ENCODE assay signal across 19 cellular contexts in the genomic region with DNA sequence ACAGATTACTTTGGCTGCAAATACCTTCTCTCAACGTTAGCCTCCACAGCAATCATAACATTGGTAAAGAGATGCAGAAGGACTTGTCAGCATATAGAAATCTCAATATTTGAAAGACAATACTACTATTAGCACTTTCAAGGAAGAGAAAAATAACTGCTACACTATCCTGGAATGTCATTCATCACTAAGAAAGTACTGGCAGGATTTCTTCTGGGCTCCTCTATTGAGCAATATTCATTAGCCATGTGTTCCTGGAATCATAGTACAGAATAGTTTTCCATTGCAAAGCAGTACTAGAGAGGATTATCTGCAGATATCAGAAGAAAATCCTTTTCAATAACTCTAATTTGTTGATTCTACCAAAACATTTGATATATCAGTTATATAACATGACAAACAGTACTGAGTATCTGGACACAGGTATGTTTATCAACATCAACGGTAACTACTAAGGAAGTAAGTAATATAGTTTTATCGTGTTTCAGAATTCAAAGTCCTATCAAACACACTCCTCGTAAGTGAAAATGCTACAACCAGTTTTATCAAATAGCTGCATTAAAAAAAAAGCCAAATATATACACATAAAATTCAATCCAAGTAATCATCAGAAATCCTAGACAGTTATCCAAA. TPM values are rescaled to one million over a fixed set of nuclear protein-coding genes. Genes with fewer than 3 reads are reported as not detected.
DNase-seq lines count a peak whose midpoint lies in the region; ATAC-seq and TF ChIP-seq lines count a peak whose summit lies in the region.
"Had no signal": no experiment of that assay in that cellular context is flagged by ENCODE, and none has a peak within 500 bp of the region (broad histone marks: within the 10 kb centered on the region; RNA-seq: fewer than 3 reads in every experiment).

No MANE protein-coding gene starts in this region.

- H3K27me3 ChIP-seq in smooth muscle cell (ENCODE audit: low read depth), result no peaks in the 10 kb centered on the region
- no peaks in the 10 kb centered on the region for H3K27me3 ChIP-seq in BE2C
- H3K27me3 ChIP-seq: stomach had no signal

- peaks cover 6% of the 10 kb centered on the region for H3K36me3 ChIP-seq in smooth muscle cell (ENCODE audit: low read depth)
- H3K36me3 ChIP-seq in BE2C, result peaks cover 27% of the 10 kb centered on the region

- WGBS in smooth muscle cell (ENCODE audit: low lambda C conversion rate), result 69% methylated on average over 4 of the region's 4 CpGs

- no peak overlapping the region for H3K9ac ChIP-seq in smooth muscle cell (ENCODE audit: low read depth)

- no peak for TF ChIP-seq CTCF in smooth muscle cell (IDR thresholded peaks at IDR 0.05; ENCODE audit: borderline replicate concordance, insufficient read depth, poor library complexity, severe bottlenecking)
- TF ChIP-seq CTCF in BE2C (IDR thresholded peaks at IDR 0.05; ENCODE audit: low read depth, low read length), result no peak

- no peaks in the 10 kb centered on the region for H3K27me3 Mint-ChIP-seq in activated naive CD4-positive, alpha-beta T cell treated with anti-CD3 and anti-CD28 coated beads, Interleukin-2, amount 50 U/mL, for 24 hours
- H3K27me3 Mint-ChIP-seq in activated naive CD4-positive, alpha-beta T cell treated with anti-CD3 and anti-CD28 coated beads for 36 hours (ENCODE audit: low read depth), result no peaks in the 10 kb centered on the region
- H3K27me3 Mint-ChIP-seq: activated CD4-positive, alpha-beta memory T cell treated with anti-CD3 and anti-CD28 coated beads, Interleukin-2, amount 10 ng/mL, durations not matched to agents 7 days and 5 days had no signal

- peaks cover 97% of the 10 kb centered on the region for H3K79me2 ChIP-seq in smooth muscle cell (ENCODE audit: low read depth)

- peak overlapping the region; percentile 2 for H3K4me2 ChIP-seq in smooth muscle cell

- no peak overlapping the region for H2AFZ ChIP-seq in smooth muscle cell (ENCODE audit: low read depth)

- H3F3A ChIP-seq in smooth muscle cell (ENCODE audit: low read depth), result no peaks in the 10 kb centered on the region

- ATAC-seq in activated CD4-positive, CD25-positive, alpha-beta regulatory T cell treated with anti-CD3 and anti-CD28 coated beads, Interleukin-2, amount 50 U/mL, for 24 hours, result no peak

- H3K9me3 ChIP-seq in smooth muscle cell (replicated peaks; ENCODE audit: low read depth), result no peaks in the 10 kb centered on the region
- no peaks in the 10 kb centered on the region for H3K9me3 ChIP-seq in BE2C
- H3K9me3 ChIP-seq: stomach had no signal

- H3K4me1 Mint-ChIP-seq in activated naive CD4-positive, alpha-beta T cell treated with anti-CD3 and anti-CD28 coated beads, Interleukin-2, amount 50 U/mL, for 24 hours, result peaks cover 91% of the 10 kb centered on the region
- peaks cover 66% of the 10 kb centered on the region for H3K4me1 Mint-ChIP-seq in activated naive CD4-positive, alpha-beta T cell treated with anti-CD3 and anti-CD28 coated beads for 36 hours (ENCODE audit: low read depth)

- H3K27ac Mint-ChIP-seq in activated naive CD4-positive, alpha-beta T cell treated with anti-CD3 and anti-CD28 coated beads, Interleukin-2, amount 50 U/mL, for 24 hours, result no peak overlapping the region
- no peak overlapping the region for H3K27ac Mint-ChIP-seq in activated naive CD4-positive, alpha-beta T cell treated with anti-CD3 and anti-CD28 coated beads for 36 hours
- H3K27ac Mint-ChIP-seq: activated CD4-positive, alpha-beta memory T cell treated with anti-CD3 and anti-CD28 coated beads, Interleukin-2, amount 10 ng/mL, durations not matched to agents 7 days and 5 days; T-helper 1 cell treated with Interleukin-12 subunit alpha and Interleukin-12 subunit beta and Interleukin-4 antibody, amounts not matched to agents 30 μg/mL and 1 μg/mL, for 36 hours had no signal

- H3K4me1 ChIP-seq in smooth muscle cell (ENCODE audit: low read depth) (peaks cover 12% of the 10 kb centered on the region), BE2C (peaks cover 3% of the 10 kb centered on the region; the same call in 1 of the 2 replicates)

- intact Hi-C loops in activated naive CD4-positive, alpha-beta T cell treated with anti-CD3 and anti-CD28 coated beads for 36 hours (cut with micrococcal nuclease), result no loop called here

- H3K9me3 Mint-ChIP-seq in activated naive CD4-positive, alpha-beta T cell treated with anti-CD3 and anti-CD28 coated beads, Interleukin-2, amount 50 U/mL, for 24 hours, result no peaks in the 10 kb centered on the region
- H3K9me3 Mint-ChIP-seq in activated naive CD4-positive, alpha-beta T cell treated with anti-CD3 and anti-CD28 coated beads for 36 hours, result no peaks in the 10 kb centered on the region
- H3K9me3 Mint-ChIP-seq: activated CD4-positive, alpha-beta memory T cell treated with anti-CD3 and anti-CD28 coated beads, Interleukin-2, amount 10 ng/mL, durations not matched to agents 7 days and 5 days; T-helper 1 cell treated with Interleukin-12 subunit alpha and Interleukin-12 subunit beta and Interleukin-4 antibody, amounts not matched to agents 30 μg/mL and 1 μg/mL, for 36 hours had no signal

- H3K36me3 Mint-ChIP-seq in activated naive CD4-positive, alpha-beta T cell treated with anti-CD3 and anti-CD28 coated beads, Interleukin-2, amount 50 U/mL, for 24 hours, result peaks cover 28% of the 10 kb centered on the region
- peaks cover 23% of the 10 kb centered on the region for H3K36me3 Mint-ChIP-seq in activated naive CD4-positive, alpha-beta T cell treated with anti-CD3 and anti-CD28 coated beads for 36 hours (ENCODE audit: low read depth)

- H3K4me3 ChIP-seq in smooth muscle cell, result no peak overlapping the region
- no peak overlapping the region for H3K4me3 ChIP-seq in BE2C (ENCODE audit: low read depth, low read length)
- H3K4me3 ChIP-seq: stomach had no signal

- H3K4me3 Mint-ChIP-seq in activated naive CD4-positive, alpha-beta T cell treated with anti-CD3 and anti-CD28 coated beads, Interleukin-2, amount 50 U/mL, for 24 hours, result peak overlapping the region; percentile 45
- H3K4me3 Mint-ChIP-seq in activated naive CD4-positive, alpha-beta T cell treated with anti-CD3 and anti-CD28 coated beads for 36 hours, result no peak overlapping the region
- H3K4me3 Mint-ChIP-seq: activated CD4-positive, alpha-beta memory T cell treated with anti-CD3 and anti-CD28 coated beads, Interleukin-2, amount 10 ng/mL, durations not matched to agents 7 days and 5 days; T-helper 1 cell treated with Interleukin-12 subunit alpha and Interleukin-12 subunit beta and Interleukin-4 antibody, amounts not matched to agents 30 μg/mL and 1 μg/mL, for 36 hours had no signal

- no peak for DNase-seq in activated naive CD4-positive, alpha-beta T cell treated with anti-CD3 and anti-CD28 coated beads for 36 hours
- peak; percentile 33 for DNase-seq in dedifferentiated amniotic fluid mesenchymal stem cell (ENCODE audit: extremely low spot score)
- peak; percentile 7 for DNase-seq in kidney tubule cell (ENCODE audit: low spot score)
- DNase-seq in smooth muscle cell (lab: John Stamatoyannopoulos, UW; ENCODE audit: unreplicated experiment), result no peak
- DNase-seq in NCI-H748 treated with DMSO at 0.1 percent for 48 hours (lab: John Stamatoyannopoulos, UW), result no peak
- DNase-seq in BE2C, result no peak
- DNase-seq: 8988T; activated CD4-positive, alpha-beta memory T cell treated with anti-CD3 and anti-CD28 coated beads, Interleukin-2, amount 10 ng/mL, durations not matched to agents 7 days and 5 days; activated naive CD4-positive, alpha-beta T cell treated with Interleukin-2 at 50 U/mL for 16 hours; DMS53; effector memory CD4-positive, alpha-beta T cell; islet precursor cell; NCI-H2081 treated with DMSO at 0.1 percent for 48 hours; occipital lobe; stimulated activated CD4-positive, alpha-beta T cell treated with anti-CD3 and anti-CD28 coated beads, Interleukin-4, amount 100 ng/mL, for 24 hours; stomach had no signal

- CTCF ChIA-PET in activated naive CD4-positive, alpha-beta T cell treated with anti-CD3 and anti-CD28 coated beads for 36 hours (lab: Charles Lee), result no interaction called here

- H4K20me1 ChIP-seq in smooth muscle cell (ENCODE audit: low read depth), result peaks cover 88% of the 10 kb centered on the region

- H3K27ac ChIP-seq in smooth muscle cell (ENCODE audit: low read depth), result peak overlapping the region; percentile 48

RNA-seq across cellular contexts. Expression of gene INTS6, which starts 27.3 kb away (rescaled TPM):
- 10 to 100 TPM; 40.4 to 41.0 TPM for total RNA-seq in activated naive CD4-positive, alpha-beta T cell treated with anti-CD3 and anti-CD28 coated beads for 36 hours
- total RNA-seq in smooth muscle cell, result 51.6 and 62.2 TPM in 2 replicates
- 22.5 and 29.7 TPM in 2 replicates for polyA plus RNA-seq in smooth muscle cell
- polyA plus RNA-seq in BE2C (2012; ENCODE audit: insufficient read depth, insufficient read length, low read depth), result 19.3 TPM

Comparison
In these comparisons a context has a peak if more than half of its experiments do, and no peak if none do; other contexts are left out.
1. DNase-seq: peak in dedifferentiated amniotic fluid mesenchymal stem cell (single experiment) and kidney tubule cell (single experiment); none in activated naive CD4-positive, alpha-beta T cell treated with anti-CD3 and anti-CD28 coated beads for 36 hours (single experiment), smooth muscle cell (single experiment), NCI-H748 treated with DMSO at 0.1 percent for 48 hours (single experiment) and BE2C (single experiment).